1 cellular context compared by ENCODE assay signal in the genomic region with DNA sequence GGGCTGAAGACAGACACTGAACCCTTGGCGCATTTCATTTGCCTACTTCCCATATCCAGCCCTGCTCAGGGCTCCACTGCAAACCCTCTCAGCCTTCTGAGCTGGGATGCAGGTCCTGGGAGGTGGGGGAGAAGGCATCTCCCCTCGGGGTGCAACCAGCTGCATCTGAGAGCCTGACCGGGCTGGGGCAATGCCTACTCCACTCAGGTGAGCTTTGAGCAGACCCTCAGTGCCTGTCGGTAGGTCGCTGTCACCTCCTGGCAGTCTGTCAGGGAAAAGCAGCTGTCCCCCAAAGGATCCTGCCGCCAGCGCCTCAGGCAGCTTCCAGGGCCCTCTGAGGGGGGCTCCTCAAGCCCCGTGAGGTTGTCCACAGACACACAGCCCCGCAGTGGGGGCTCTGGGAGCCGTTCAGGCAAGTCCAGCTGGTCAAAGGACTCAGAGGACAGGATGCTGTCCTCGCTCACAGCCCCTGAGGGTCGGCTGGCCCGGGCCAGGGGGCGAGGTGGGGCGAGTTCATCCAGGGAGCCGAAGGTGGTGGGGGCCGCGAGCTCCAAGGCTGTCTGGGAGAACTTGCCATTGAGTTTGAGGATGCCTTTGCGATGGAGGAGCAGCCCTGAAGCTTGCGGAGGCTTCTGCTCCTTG.
TF ChIP-seq lines count a peak whose summit lies in the region.

No MANE protein-coding gene starts in this region.

TF ChIP-seq in WTC11, 78 proteins besides CTCF, POLR2A, EP300 and RAD21:
- TF ChIP-seq SMAD3 (CRISPR knock-in tag; IDR thresholded peaks at IDR 0.05; ENCODE audit: borderline replicate concordance) (no peak), ZNF138 (CRISPR knock-in tag; conservative IDR thresholded peaks at IDR 0.05) (no peak), SP1 (CRISPR knock-in tag; conservative IDR thresholded peaks at IDR 0.05) (no peak), NFATC4 (CRISPR knock-in tag; IDR thresholded peaks at IDR 0.05) (no peak), SOX15 (CRISPR knock-in tag; IDR thresholded peaks at IDR 0.05) (no peak), FOXP4 (CRISPR knock-in tag; IDR thresholded peaks at IDR 0.05) (no peak), ZNF263 (CRISPR knock-in tag; IDR thresholded peaks at IDR 0.05; ENCODE audit: low read depth) (no peak), FOXJ3 (CRISPR knock-in tag; IDR thresholded peaks at IDR 0.05; ENCODE audit: borderline replicate concordance) (no peak), ZNF512 (CRISPR knock-in tag; IDR thresholded peaks at IDR 0.05; ENCODE audit: borderline replicate concordance) (no peak), NFYB (CRISPR knock-in tag; conservative IDR thresholded peaks at IDR 0.05; ENCODE audit: low read depth) (no peak), AFF4 (CRISPR knock-in tag; IDR thresholded peaks at IDR 0.05; ENCODE audit: borderline replicate concordance) (no peak), E2F4 (CRISPR knock-in tag; IDR thresholded peaks at IDR 0.05; ENCODE audit: borderline replicate concordance, low read depth) (no peak)
- TF ChIP-seq, protein P1, sequence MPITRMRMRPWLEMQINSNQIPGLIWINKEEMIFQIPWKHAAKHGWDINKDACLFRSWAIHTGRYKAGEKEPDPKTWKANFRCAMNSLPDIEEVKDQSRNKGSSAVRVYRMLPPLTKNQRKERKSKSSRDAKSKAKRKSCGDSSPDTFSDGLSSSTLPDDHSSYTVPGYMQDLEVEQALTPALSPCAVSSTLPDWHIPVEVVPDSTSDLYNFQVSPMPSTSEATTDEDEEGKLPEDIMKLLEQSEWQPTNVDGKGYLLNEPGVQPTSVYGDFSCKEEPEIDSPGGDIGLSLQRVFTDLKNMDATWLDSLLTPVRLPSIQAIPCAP (CRISPR knock-in tag; IDR thresholded peaks at IDR 0.05) = no peak
TF ChIP-seq in WTC11: peak in this region for 0.
